Comparison of ENCODE assay signal across 8 cellular contexts in the genomic region with DNA sequence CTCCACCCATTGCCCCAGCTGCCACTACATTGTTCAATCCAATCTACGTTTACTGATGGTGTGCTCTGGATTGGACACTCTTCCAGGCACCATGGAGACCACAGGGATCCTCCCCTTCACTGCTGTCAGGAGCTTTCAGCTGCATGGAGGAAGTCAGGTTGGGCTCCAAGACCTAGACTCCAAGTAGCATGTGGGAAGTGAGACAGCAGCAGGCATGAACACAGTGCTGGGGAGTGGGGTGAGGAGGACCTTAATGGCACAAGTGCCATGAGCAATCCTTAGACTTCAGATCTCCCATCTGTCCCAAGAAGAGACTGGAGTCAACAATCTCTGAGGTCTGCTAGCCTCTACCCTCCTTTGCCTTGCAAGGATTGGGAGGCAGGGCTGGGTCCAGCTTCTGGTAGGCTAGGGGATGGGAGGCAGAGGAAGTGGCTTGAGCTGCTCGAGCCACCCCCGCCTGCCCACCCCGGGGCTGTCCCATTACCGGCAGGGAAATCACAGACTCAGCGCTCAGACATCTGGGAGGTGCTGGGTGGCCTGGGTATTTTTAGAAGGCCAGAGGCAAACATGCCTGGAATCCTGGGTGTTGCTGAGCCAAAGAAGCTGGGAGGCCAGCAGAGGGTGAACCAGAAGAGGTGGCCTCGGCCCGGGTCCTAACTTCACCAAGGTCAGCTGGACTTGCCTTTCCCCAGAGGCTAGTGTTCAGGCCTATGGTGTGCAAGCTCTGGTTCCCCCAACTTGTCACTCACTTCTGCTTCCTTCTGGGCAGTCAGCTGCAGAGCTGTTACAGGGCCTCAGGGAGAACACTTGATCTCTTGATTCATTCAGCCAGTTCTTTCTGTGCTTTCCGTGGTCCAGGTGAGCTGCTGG. TPM values are rescaled to one million over a fixed set of nuclear protein-coding genes. Genes with fewer than 3 reads are reported as not detected.
A peak's percentile ranks its signal among the peaks of the same experiment; 100 is the strongest.
DNase-seq lines count a peak whose midpoint lies in the region; ATAC-seq and TF ChIP-seq lines count a peak whose summit lies in the region.

No MANE protein-coding gene starts in this region.

- H3K4me3 ChIP-seq in IMR-90 (ENCODE audit: insufficient read depth, low read depth, low read length): no peak overlapping the region

- H3K18ac ChIP-seq in IMR-90 (ENCODE audit: low read depth, low read length): peak overlapping the region; percentile 95

- peak overlapping the region; percentile 100 for H2AK5ac ChIP-seq in IMR-90 (ENCODE audit: low read depth, low read length)

- peak overlapping the region; percentile 88 for H3K27ac ChIP-seq in IMR-90 (ENCODE audit: insufficient read depth, low read length)

- peaks cover 0 to 28% of the 10 kb centered on the region in 2 experiments; a peak in 2 of 4 replicates for H3K79me1 ChIP-seq in IMR-90 (ENCODE audit: low read depth in 1 of 2, low read length in 2 of 2)

- H4K8ac ChIP-seq in IMR-90 (ENCODE audit: low read depth in 2 of 2, low read length in 2 of 2): peak overlapping the region; percentile 91 to 99

- intact Hi-C loops in IMR-90 (cut with micrococcal nuclease): loop anchor here (1.0 kb wide), 1 partner anchor 15 kb away; a partner anchor contains a TSS
- intact Hi-C loops in dendritic cell treated with granulocyte-macrophage colony-stimulating factor and Interleukin-4, amounts not matched to agents 40 ng/mL and 50 ng/mL, for 4 days (cut with micrococcal nuclease): loop anchor here (2.0 kb wide), 1 partner anchor 15 kb away; a partner anchor contains a TSS

- H2AK9ac ChIP-seq in IMR-90 (replicated peaks; ENCODE audit: low read depth, low read length, poor library complexity): peak overlapping the region; percentile 76

- H2BK20ac ChIP-seq in IMR-90 (ENCODE audit: low read depth, low read length): peak overlapping the region; percentile 99

- TF ChIP-seq POLR2A in IMR-90 (IDR thresholded peaks at IDR 0.05; ENCODE audit: low read depth, low read length): no peak

- H2AFZ ChIP-seq in IMR-90 (replicated peaks; ENCODE audit: low read length, poor library complexity): peak overlapping the region; percentile 87

- peak overlapping the region; percentile 51 for H3K4me2 ChIP-seq in IMR-90 (ENCODE audit: low read depth, low read length)

- CTCF ChIA-PET in IMR-90 (lab: Yijun Ruan, JAX): interaction anchor here (0.8 to 3.9 kb wide), 2 partner anchors 15 to 24 kb away, joined by 3 to 16 read pairs; a partner anchor contains a TSS

- H3K23ac ChIP-seq in IMR-90 (ENCODE audit: low read depth, low read length): peak overlapping the region; percentile 95

- H4K5ac ChIP-seq in IMR-90 (ENCODE audit: low read depth, low read length): peak overlapping the region; percentile 88

- peak overlapping the region; percentile 7; the same call in 1 of the 2 replicates for H3K9ac ChIP-seq in IMR-90 (ENCODE audit: low read depth, low read length)

- H3K27me3 ChIP-seq in IMR-90 (ENCODE audit: control insufficient read depth, insufficient read depth, low read length): no peaks in the 10 kb centered on the region

- peaks cover 1% of the 10 kb centered on the region for H3K36me3 Mint-ChIP-seq in dendritic cell treated with granulocyte-macrophage colony-stimulating factor and Interleukin-4, amounts not matched to agents 40 ng/mL and 50 ng/mL, for 4 days (ENCODE audit: low read depth)
- H3K36me3 Mint-ChIP-seq in osteocyte (ENCODE audit: unreplicated experiment): no peaks in the 10 kb centered on the region

- BruUV-seq in IMR-90 (replicated peaks; lab: Mats Ljungman, UMichigan): no TSS peak

- H3K36me3 ChIP-seq in IMR-90 (ENCODE audit: control insufficient read depth, insufficient read depth, low read length): no peaks in the 10 kb centered on the region

- peak overlapping the region; percentile 97 for H4K91ac ChIP-seq in IMR-90 (ENCODE audit: insufficient read depth, low read depth, low read length)

- DNase-seq in A172 (ENCODE audit: low spot score) (peak; percentile 61), IMR-90 (peak; percentile 81), osteocyte (ENCODE audit: extremely low spot score, unreplicated experiment) (no peak), HK-2 (ENCODE audit: unreplicated experiment) (no peak), middle frontal gyrus (ENCODE audit: extremely low spot score, low spot score) (no peak)
- DNase-seq in effector CD8-positive, alpha-beta T cell (lab: John Stamatoyannopoulos, UW): no peak

- H2BK15ac ChIP-seq in IMR-90 (ENCODE audit: low read depth, low read length): peak overlapping the region; percentile 100

- H3K27me3 Mint-ChIP-seq in dendritic cell treated with granulocyte-macrophage colony-stimulating factor and Interleukin-4, amounts not matched to agents 40 ng/mL and 50 ng/mL, for 4 days: no peaks in the 10 kb centered on the region
- no peaks in the 10 kb centered on the region for H3K27me3 Mint-ChIP-seq in osteocyte (ENCODE audit: unreplicated experiment)

- in situ Hi-C loops in IMR-90 (cut with MboI; ENCODE audit: low sequenced_read_pairs): no loop called here

- peaks cover 38% of the 10 kb centered on the region for H3K9me1 ChIP-seq in IMR-90 (ENCODE audit: insufficient read depth, low read length)

- H4K20me1 ChIP-seq in IMR-90 (ENCODE audit: insufficient read depth, low read length): no peaks in the 10 kb centered on the region

- peaks cover 85% of the 10 kb centered on the region for H3K4me1 Mint-ChIP-seq in dendritic cell treated with granulocyte-macrophage colony-stimulating factor and Interleukin-4, amounts not matched to agents 40 ng/mL and 50 ng/mL, for 4 days (ENCODE audit: low read depth)
- H3K4me1 Mint-ChIP-seq in osteocyte (ENCODE audit: unreplicated experiment): peaks cover 35% of the 10 kb centered on the region

- peak overlapping the region; percentile 89 for H3K27ac Mint-ChIP-seq in dendritic cell treated with granulocyte-macrophage colony-stimulating factor and Interleukin-4, amounts not matched to agents 40 ng/mL and 50 ng/mL, for 4 days
- H3K27ac Mint-ChIP-seq in osteocyte (ENCODE audit: unreplicated experiment): peak overlapping the region; percentile 77

- POLR2A ChIA-PET in IMR-90 (lab: Charles Lee; ENCODE audit: unreplicated experiment): interaction anchor here (0.8 to 1.2 kb wide), 3 partner anchors 14 to 15 kb away, joined by 3 to 5 read pairs (median 4); no protein-coding TSS in a partner anchor

- H3K4me1 ChIP-seq in IMR-90 (ENCODE audit: control insufficient read depth, insufficient read depth, low read length): peaks cover 42% of the 10 kb centered on the region

- peak overlapping the region; percentile 96 for H2BK5ac ChIP-seq in IMR-90 (ENCODE audit: low read depth, low read length, poor library complexity, severe bottlenecking)

- dilution Hi-C loops in IMR-90 (cut with HindIII; ENCODE audit: low sequenced_read_pairs, unreplicated experiment): no loop called here

- TF ChIP-seq CTCF in IMR-90 (conservative IDR thresholded peaks at IDR 0.05; ENCODE audit: low read depth, low read length) (no peak), osteocyte (IDR thresholded peaks at IDR 0.05) (no peak)

- no peaks in the 10 kb centered on the region for H3K9me3 Mint-ChIP-seq in dendritic cell treated with granulocyte-macrophage colony-stimulating factor and Interleukin-4, amounts not matched to agents 40 ng/mL and 50 ng/mL, for 4 days
- H3K9me3 Mint-ChIP-seq in osteocyte (ENCODE audit: unreplicated experiment): no peaks in the 10 kb centered on the region

- peak overlapping the region; percentile 88; the same call in 1 of the 2 replicates for H3K56ac ChIP-seq in IMR-90 (ENCODE audit: extremely low read depth, insufficient read depth, low read length)

- H2BK120ac ChIP-seq in IMR-90 (ENCODE audit: low read depth, low read length): peak overlapping the region; percentile 97

- no peak for TF ChIP-seq RAD21 in IMR-90 (IDR thresholded peaks at IDR 0.05; ENCODE audit: low read length)

- no peaks in the 10 kb centered on the region for H3K9me3 ChIP-seq in IMR-90 (ENCODE audit: control insufficient read depth, insufficient read depth, low read length)

- peak overlapping the region; percentile 64 for H3K4me3 Mint-ChIP-seq in dendritic cell treated with granulocyte-macrophage colony-stimulating factor and Interleukin-4, amounts not matched to agents 40 ng/mL and 50 ng/mL, for 4 days
- H3K4me3 Mint-ChIP-seq in osteocyte (ENCODE audit: unreplicated experiment): no peak overlapping the region

- WGBS in IMR-90 (ENCODE audit: extremely low coverage in 2 of 2, insufficient read length in 1 of 2), 2 experiments: 7% methylated on average over 6 of the region's 9 CpGs; no CpG with 5 or more reads in 1 of the 2 experiments

- peak; percentile 44 for ATAC-seq in GM18868 (IDR thresholded peaks at IDR 0.05; ENCODE audit: unreplicated experiment)
- ATAC-seq in IMR-90 (ENCODE audit: low read depth): peak; percentile 87

- peak overlapping the region; percentile 99 for H3K4ac ChIP-seq in IMR-90 (ENCODE audit: low read depth, low read length)

- H3K14ac ChIP-seq in IMR-90 (replicated peaks; ENCODE audit: low read depth, low read length): peak overlapping the region; percentile 96

TF ChIP-seq in IMR-90, 13 proteins besides CTCF, POLR2A, EP300 and RAD21:
- 0 out of 2 replicates have a peak, but pooled peaks have one; percentile 39 for TF ChIP-seq MAZ (IDR thresholded peaks at IDR 0.05; ENCODE audit: borderline replicate concordance, low read depth, low read length)
- TF ChIP-seq CEBPB (IDR thresholded peaks at IDR 0.05; ENCODE audit: low read depth, low read length): no peak

RNA-seq across cellular contexts. Expression of a gene that starts 15.3 kb away (rescaled TPM):
- 6.3 and 8.7 TPM in 2 replicates for total RNA-seq in A172 (2014; rRNA removed; shearing (Covaris generic))
- 5.9 and 8.9 TPM in 2 replicates for total RNA-seq in IMR-90 (2012; rRNA removed)
- polyA plus RNA-seq in IMR-90 (2012; rRNA removed): 16.6 and 18.7 TPM in 2 replicates
- polyA plus RNA-seq in IMR-90 (2012; cell fraction: cytosol; rRNA removed): 6.0 and 7.2 TPM in 2 replicates
- 11.2 and 40.5 TPM in 2 replicates for polyA plus RNA-seq in IMR-90 (2012; cell fraction: nucleus; rRNA removed; ENCODE audit: low replicate concordance)
- total RNA-seq in osteocyte: 39.0 and 39.4 TPM in 2 replicates

Comparison
In these comparisons a context has a peak if more than half of its experiments do, and no peak if none do; other contexts are left out.
1. DNase-seq: peak in A172 (single experiment) and IMR-90 (single experiment); none in osteocyte (single experiment), HK-2 (single experiment), effector CD8-positive, alpha-beta T cell (single experiment) and middle frontal gyrus (single experiment).